Comparison of ENCODE assay signal across 10 cellular contexts in genomic region chr11:44600739-44601416, GRCh38. TPM values are rescaled to one million over a fixed set of nuclear protein-coding genes. Genes with fewer than 3 reads are reported as not detected.
DNase-seq lines count a peak whose midpoint lies in the region; ATAC-seq and TF ChIP-seq lines count a peak whose summit lies in the region.
"Had no signal": no experiment of that assay in that cellular context is flagged by ENCODE, and none has a peak within 500 bp of the region (broad histone marks: within the 10 kb centered on the region; RNA-seq: fewer than 3 reads in every experiment).

No MANE protein-coding gene starts in this region.

- H3K27me3 ChIP-seq in tibial nerve (no peaks in the 10 kb centered on the region), testis (no peaks in the 10 kb centered on the region)

- no peaks in the 10 kb centered on the region for H3K27me3 Mint-ChIP-seq in activated T-cell treated with anti-CD3 and anti-CD28 coated beads, Interleukin-2, amount 50 U/mL, for 24 hours

- peaks cover 97% of the 10 kb centered on the region for H3K36me3 Mint-ChIP-seq in activated T-cell treated with anti-CD3 and anti-CD28 coated beads, Interleukin-2, amount 50 U/mL, for 24 hours (ENCODE audit: low read depth)

- 38 to 44% methylated on average over 7 to 10 of the region's 11 CpGs for WGBS in tibial nerve, 2 donors
- WGBS in testis, 2 donors, result 66 to 71% methylated on average over 1 to 11 of the region's 11 CpGs

- no peaks in the 10 kb centered on the region for H3K9me3 ChIP-seq in tibial nerve
- H3K9me3 ChIP-seq in testis, result no peaks in the 10 kb centered on the region

- H3K27ac ChIP-seq in caudate nucleus (ENCODE audit: low read depth, low read length) (peak overlapping the region; percentile 32), tibial nerve (peak overlapping the region in 3 of 4 donors; percentile 64 to 88 (median 75)), testis (no peak overlapping the region)
- H3K27ac ChIP-seq: C4-2B had no signal

- H3K27ac Mint-ChIP-seq in activated T-cell treated with anti-CD3 and anti-CD28 coated beads, Interleukin-2, amount 50 U/mL, for 24 hours, result peak overlapping the region; percentile 88

- DNase-seq in activated T-cell treated with anti-CD3 and anti-CD28 coated beads, Interleukin-2, amount 50 U/mL, for 24 hours, result no peak
- DNase-seq in activated T-cell treated with anti-CD3 and anti-CD28 coated beads, Interleukin-2, amount 50 U/mL, for 48 hours, result no peak
- DNase-seq in caudate nucleus (lab: John Stamatoyannopoulos, UW), result peak in 16 of 61 donors; percentile 11 to 61 (median 24)
- DNase-seq in tibial nerve (ENCODE audit: low spot score in 2 of 2), result no peak
- DNase-seq in NCI-H2227 (lab: John Stamatoyannopoulos, UW; ENCODE audit: unreplicated experiment), result no peak
- no peak for DNase-seq in glomerular visceral epithelial cell (ENCODE audit: extremely low spot score)
- DNase-seq in testis, result no peak
- DNase-seq: RPMI8226 had no signal

- H3K4me1 ChIP-seq in tibial nerve (peaks cover 0 to 82% (median 56%) of the 10 kb centered on the region in 4 donors), testis (peaks cover 18% of the 10 kb centered on the region)

- no peak overlapping the region for H3K4me3 Mint-ChIP-seq in activated T-cell treated with anti-CD3 and anti-CD28 coated beads, Interleukin-2, amount 50 U/mL, for 24 hours

- H3K4me1 Mint-ChIP-seq in activated T-cell treated with anti-CD3 and anti-CD28 coated beads, Interleukin-2, amount 50 U/mL, for 24 hours (ENCODE audit: low read depth), result peaks cover 83% of the 10 kb centered on the region

- H3K4me3 ChIP-seq in tibial nerve, result no peak overlapping the region
- no peak overlapping the region for H3K4me3 ChIP-seq in testis

- peak; percentile 28 for ATAC-seq in HG03342 (IDR thresholded peaks at IDR 0.05; ENCODE audit: unreplicated experiment)

- H3K36me3 ChIP-seq in tibial nerve (peaks cover 0 to 12% (median 0%) of the 10 kb centered on the region in 3 donors), testis (ENCODE audit: low read depth, missing control alignments) (no peaks in the 10 kb centered on the region)

- TF ChIP-seq POLR2A in tibial nerve (IDR thresholded peaks at IDR 0.05) (no peak), testis (IDR thresholded peaks at IDR 0.05) (no peak)

- intact Hi-C loops in testis (cut with DNase I; ENCODE audit: low total_unique reads), result no loop called here

- TF ChIP-seq EP300 in tibial nerve (IDR thresholded peaks at IDR 0.05), result no peak

- no peaks in the 10 kb centered on the region for H3K9me3 Mint-ChIP-seq in activated T-cell treated with anti-CD3 and anti-CD28 coated beads, Interleukin-2, amount 50 U/mL, for 24 hours

- TF ChIP-seq CTCF in tibial nerve (IDR thresholded peaks at IDR 0.05), result no peak
- TF ChIP-seq CTCF in testis (IDR thresholded peaks at IDR 0.05), result no peak

RNA-seq across cellular contexts. Expression of gene CD82, which starts 35.4 kb away (rescaled TPM):
- 10 to 100 TPM; 27.9 to 49.4 (median 43.4) TPM for total RNA-seq in tibial nerve
- total RNA-seq in testis, result 10 to 100 TPM in 1 of 2 donors, 1 to 10 TPM in 1; 5.0 to 13.0 TPM
- 13.7 TPM for polyA plus RNA-seq in testis (ENCODE audit: insufficient read depth, low read depth, low replicate concordance)

Comparison
In these comparisons a context has a peak if more than half of its experiments do, and no peak if none do; other contexts are left out.
1. H3K27ac ChIP-seq: peak in caudate nucleus (single experiment) and tibial nerve (3 of 4); none in testis (0 of 2).